ENCODE assay signal across 13 cellular contexts in the genomic region with DNA sequence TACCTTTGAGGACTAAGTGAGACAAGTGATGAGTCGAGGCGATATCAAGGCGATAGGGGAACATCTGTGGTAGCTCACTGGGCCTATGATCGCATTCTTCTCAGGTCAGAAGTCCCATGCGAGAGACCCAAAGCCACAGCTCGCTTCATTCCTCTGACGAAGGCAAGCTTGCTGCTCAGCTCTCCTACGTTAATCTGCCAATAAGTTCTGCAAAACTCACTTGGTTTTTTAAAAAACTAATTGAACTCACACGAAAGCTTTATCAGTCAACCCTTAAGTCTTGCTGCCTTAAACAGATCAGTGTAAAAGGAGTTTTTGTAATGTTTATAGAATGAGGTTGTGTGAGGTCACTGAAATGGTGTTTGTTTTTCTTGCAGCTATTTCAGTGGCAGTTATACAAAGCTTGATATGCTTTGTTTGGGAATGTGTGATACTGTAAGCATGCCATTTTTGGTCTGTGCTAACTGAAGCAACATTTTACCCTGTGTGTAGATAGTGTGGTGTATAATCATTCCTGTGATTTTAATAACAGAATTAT.
DNase-seq lines count a peak whose midpoint lies in the region; ATAC-seq and TF ChIP-seq lines count a peak whose summit lies in the region.
"Had no signal": no experiment of that assay in that cellular context is flagged by ENCODE, and none has a peak within 500 bp of the region (broad histone marks: within the 10 kb centered on the region; RNA-seq: fewer than 3 reads in every experiment).

No MANE protein-coding gene starts in this region.

- no peak for TF ChIP-seq POLR2A in adrenal gland (IDR thresholded peaks at IDR 0.05)

- no peak overlapping the region for H2BK12ac ChIP-seq in H9 (ENCODE audit: insufficient read length, low read depth, low read length)

- no peaks in the 10 kb centered on the region for H3K9me3 ChIP-seq in H9 (ENCODE audit: control insufficient read depth, low read depth, low read length)
- H3K9me3 ChIP-seq in adrenal gland (replicated peaks in 1 of 3) = no peaks in the 10 kb centered on the region
- no peaks in the 10 kb centered on the region for H3K9me3 ChIP-seq in MG63

- H2BK20ac ChIP-seq in H9 (ENCODE audit: low read depth, low read length, poor library complexity, severe bottlenecking) = no peak overlapping the region

- DNase-seq in H9 = no peak
- DNase-seq in left cardiac atrium = no peak
- peak; percentile 56 for DNase-seq in retinal pigment epithelial cell (ENCODE audit: low read depth)
- no peak for DNase-seq in adrenal gland
- DNase-seq in NOMO-1 treated with dmso at 0.1 percent for 144 hours (lab: John Stamatoyannopoulos, UW; ENCODE audit: unreplicated experiment) = no peak
- no peak for DNase-seq in MG63
- DNase-seq: activated CD4-positive, alpha-beta T cell treated with anti-CD3 and anti-CD28 coated beads, Interleukin-2, amount 10 ng/mL, durations not matched to agents 24 days and 14 days; activated naive CD4-positive, alpha-beta T cell treated with Interleukin-2 at 50 U/mL for 16 hours; effector CD4-positive, alpha-beta T cell; NCI-H2171 had no signal

- H3K36me3 Mint-ChIP-seq in H9 (ENCODE audit: insufficient read depth in 1 of 3, low read depth in 3 of 3) = peaks cover 18 to 25% (median 21%) of the 10 kb centered on the region in 3 experiments
- H3K36me3 Mint-ChIP-seq: IgD-negative memory B cell had no signal

- H3K27me3 ChIP-seq in H9 (ENCODE audit: insufficient read depth, low read length) = no peaks in the 10 kb centered on the region
- H3K27me3 ChIP-seq in adrenal gland = no peaks in the 10 kb centered on the region
- no peaks in the 10 kb centered on the region for H3K27me3 ChIP-seq in MG63

- no peak overlapping the region for H3K4me3 Mint-ChIP-seq in H9
- H3K4me3 Mint-ChIP-seq: activated CD4-positive, alpha-beta T cell treated with anti-CD3 and anti-CD28 coated beads, Interleukin-2, amount 10 ng/mL, durations not matched to agents 24 days and 14 days; IgD-negative memory B cell had no signal

- H3K79me2 ChIP-seq in H9 (ENCODE audit: insufficient read depth, low read length) = peaks cover 53% of the 10 kb centered on the region; the same call in 1 of the 2 replicates

- H3K9ac ChIP-seq in H9 (ENCODE audit: extremely low read depth, insufficient read length, low read length) = no peak overlapping the region

- no peak overlapping the region for H2BK120ac ChIP-seq in H9 (ENCODE audit: low read depth, low read length, poor library complexity, severe bottlenecking)

- H2AFZ ChIP-seq in H9 (ENCODE audit: low read length) = no peak overlapping the region

- H3K27ac ChIP-seq in H9 (ENCODE audit: insufficient read length, low read depth, low read length) = no peak overlapping the region
- H3K27ac ChIP-seq in VCaP = peak overlapping the region; percentile 25
- no peak overlapping the region for H3K27ac ChIP-seq in adrenal gland

- peak overlapping the region; percentile 4 to 88 (median 68); a peak in 4 of 7 replicates for H3K27ac Mint-ChIP-seq in H9
- H3K27ac Mint-ChIP-seq: activated CD4-positive, alpha-beta T cell treated with anti-CD3 and anti-CD28 coated beads, Interleukin-2, amount 10 ng/mL, durations not matched to agents 24 days and 14 days; IgD-negative memory B cell had no signal

- H4K91ac ChIP-seq in H9 (ENCODE audit: insufficient read length, low read depth, low read length) = no peak overlapping the region

- H3K36me3 ChIP-seq in adrenal gland (replicated peaks in 1 of 2) (no peaks in the 10 kb centered on the region), MG63 (no peaks in the 10 kb centered on the region)

- TF ChIP-seq CTCF in H9 (conservative IDR thresholded peaks at IDR 0.05) = no peak
- TF ChIP-seq CTCF in VCaP (conservative IDR thresholded peaks at IDR 0.05) = no peak
- TF ChIP-seq CTCF in retinal pigment epithelial cell (conservative IDR thresholded peaks at IDR 0.05; ENCODE audit: low read depth, low read length) = no peak
- TF ChIP-seq CTCF in adrenal gland (IDR thresholded peaks at IDR 0.05) = no peak

- no peaks in the 10 kb centered on the region; a peak in 2 of 5 replicates for H3K9me3 Mint-ChIP-seq in H9
- H3K9me3 Mint-ChIP-seq: activated CD4-positive, alpha-beta T cell treated with anti-CD3 and anti-CD28 coated beads, Interleukin-2, amount 10 ng/mL, durations not matched to agents 24 days and 14 days; IgD-negative memory B cell had no signal

- no peaks in the 10 kb centered on the region for H3K27me3 Mint-ChIP-seq in H9 (ENCODE audit: low read depth)
- H3K27me3 Mint-ChIP-seq: activated CD4-positive, alpha-beta T cell treated with anti-CD3 and anti-CD28 coated beads, Interleukin-2, amount 10 ng/mL, durations not matched to agents 24 days and 14 days; IgD-negative memory B cell had no signal

- H4K5ac ChIP-seq in H9 (ENCODE audit: insufficient read length, low read depth, low read length) = no peak overlapping the region

- H3K18ac ChIP-seq in H9 (ENCODE audit: insufficient read length, low read depth, low read length) = no peak overlapping the region

- peaks cover 51 to 54% of the 10 kb centered on the region in 2 experiments for H3K4me1 Mint-ChIP-seq in H9

- no peak overlapping the region for H2AK5ac ChIP-seq in H9 (ENCODE audit: insufficient read length, low read length)

- H3K14ac ChIP-seq in H9 (ENCODE audit: insufficient read depth, low read length) = no peak overlapping the region

- no peak overlapping the region for H3K23ac ChIP-seq in H9 (ENCODE audit: insufficient read length, low read depth, low read length)

- no peak overlapping the region for H3K4me2 ChIP-seq in H9 (ENCODE audit: insufficient read depth, insufficient read length, low read length)

- H4K8ac ChIP-seq in H9 (replicated peaks; ENCODE audit: insufficient read length, low read depth, low read length) = no peak overlapping the region

- H3K4me3 ChIP-seq in retinal pigment epithelial cell (ENCODE audit: low read length) (no peak overlapping the region), adrenal gland (no peak overlapping the region), MG63 (no peak overlapping the region)

- no CpG with 5 or more reads among the region's 9 CpGs for WGBS in H9 (ENCODE audit: extremely low coverage, insufficient read length, low lambda C conversion rate)
- WGBS in adrenal gland, 4 donors = 64 to 74% (median 72%) methylated on average over 9 of the region's 9 CpGs

- no peak overlapping the region for H3T11ph ChIP-seq in H9 (ENCODE audit: low read length)

- H2BK5ac ChIP-seq in H9 (ENCODE audit: insufficient read length, low read length) = no peak overlapping the region

- intact Hi-C loops in left cardiac atrium (cut with DNase I) = no loop called here
- intact Hi-C loops in adrenal gland (cut with DNase I) = no loop called here

- no peaks in the 10 kb centered on the region for H4K20me1 ChIP-seq in H9 (ENCODE audit: control insufficient read depth, insufficient read depth, insufficient read length)

- H3K23me2 ChIP-seq in H9 (ENCODE audit: insufficient read length, low read depth, low read length, poor library complexity, severe bottlenecking) = no peaks in the 10 kb centered on the region

- H3K4ac ChIP-seq in H9 (ENCODE audit: low read depth, low read length) = no peak overlapping the region

- H3K4me1 ChIP-seq in H9 (ENCODE audit: insufficient read depth, low read length) = peaks cover 21% of the 10 kb centered on the region
- no peaks in the 10 kb centered on the region for H3K4me1 ChIP-seq in adrenal gland (replicated peaks in 1 of 2)

- no peak overlapping the region for H2BK15ac ChIP-seq in H9 (ENCODE audit: low read depth, low read length)

- no peak overlapping the region for H3K56ac ChIP-seq in H9 (ENCODE audit: insufficient read length, low read depth, low read length)

- ATAC-seq in left cardiac atrium = peak; percentile 51 to 70
- ATAC-seq in GM18502 (IDR thresholded peaks at IDR 0.05; ENCODE audit: poor library complexity, unreplicated experiment) = no peak

- H3K79me1 ChIP-seq in H9 (ENCODE audit: insufficient read depth, low read depth, low read length, poor library complexity, severe bottlenecking) = no peaks in the 10 kb centered on the region
